In genomic region chr6:136191606-136192005, GRCh38 we compare ENCODE assay signal across 25 cellular contexts.
"Had no signal": no experiment of that assay in that cellular context is flagged by ENCODE, and none has a peak within 500 bp of the region (broad histone marks: within the 10 kb centered on the region; RNA-seq: fewer than 3 reads in every experiment).

No MANE protein-coding gene starts in this region.

- FAIRE-seq: TTC549 had no signal

- H3K27ac ChIP-seq: breast epithelium, SK-N-MC had no signal

- H3K27me3 Mint-ChIP-seq: activated CD8-positive, alpha-beta T cell treated with anti-CD3 and anti-CD28 coated beads for 36 hours; activated naive CD4-positive, alpha-beta T cell treated with anti-CD3 and anti-CD28 coated beads, Interleukin-2, amount 50 U/mL, for 24 hours had no signal

- H3K9me3 ChIP-seq: breast epithelium, MG63 had no signal

- H3K4me3 Mint-ChIP-seq: activated CD4-positive, alpha-beta T cell treated with anti-CD3 and anti-CD28 coated beads for 36 hours; activated CD8-positive, alpha-beta T cell treated with anti-CD3 and anti-CD28 coated beads for 36 hours; activated naive CD4-positive, alpha-beta T cell treated with anti-CD3 and anti-CD28 coated beads, Interleukin-2, amount 50 U/mL, for 24 hours; activated T-cell treated with anti-CD3 and anti-CD28 coated beads, Interleukin-2, amount 50 U/mL, for 72 hours; T-cell had no signal

- H3K27ac Mint-ChIP-seq: activated CD4-positive, alpha-beta T cell treated with anti-CD3 and anti-CD28 coated beads for 36 hours; activated CD8-positive, alpha-beta T cell treated with anti-CD3 and anti-CD28 coated beads for 36 hours; activated T-cell treated with anti-CD3 and anti-CD28 coated beads, Interleukin-2, amount 50 U/mL, for 72 hours; activated T-helper 2 cell treated with anti-CD3 and anti-CD28 coated beads, Interferon-gamma antibody, Interleukin-2, Interleukin-4, amounts not matched to agents 10 μg/mL and 5 μg/mL and 100 μg/mL, durations not matched to agents 14 hours and 24 hours and 36 hours; T-cell had no signal

- H3K27me3 ChIP-seq: breast epithelium, MG63 had no signal

- ATAC-seq: activated CD4-positive, alpha-beta T cell treated with anti-CD3 and anti-CD28 coated beads for 36 hours; activated CD8-positive, alpha-beta T cell treated with anti-CD3 and anti-CD28 coated beads for 36 hours; activated T-cell treated with anti-CD3 and anti-CD28 coated beads, Interleukin-2, amount 50 U/mL, for 72 hours; T-cell had no signal

- DNase-seq: activated CD4-positive, alpha-beta T cell treated with anti-CD3 and anti-CD28 coated beads for 36 hours; activated CD8-positive, alpha-beta memory T cell treated with anti-CD3 and anti-CD28 coated beads, Interleukin-2, amount 50 U/mL, for 4 hours; activated CD8-positive, alpha-beta T cell treated with anti-CD3 and anti-CD28 coated beads for 36 hours; activated naive CD4-positive, alpha-beta T cell; activated T-cell treated with anti-CD3 and anti-CD28 coated beads, Interleukin-2, amount 50 U/mL, for 72 hours; aorta; MG63; MV-4-11; NCI-H1092 treated with DMSO at 0.1 percent for 48 hours; NCI-H1417 treated with DMSO at 0.1 percent for 48 hours; NCI-H1694 treated with DMSO at 0.1 percent for 48 hours; NCI-H2029 treated with DMSO at 0.1 percent for 48 hours; NCI-H345; NCI-H510A; NCI-H526 treated with DMSO at 0.1 percent for 48 hours; NCI-H82; SIG-M5; T-cell; T-helper 2 cell; T1000 had no signal

- H3K36me3 Mint-ChIP-seq: activated naive CD4-positive, alpha-beta T cell treated with anti-CD3 and anti-CD28 coated beads, Interleukin-2, amount 50 U/mL, for 24 hours; T-cell had no signal

- H3K4me1 ChIP-seq: breast epithelium had no signal

- H3K4me1 Mint-ChIP-seq: activated CD4-positive, alpha-beta T cell treated with anti-CD3 and anti-CD28 coated beads for 36 hours; activated naive CD4-positive, alpha-beta T cell treated with anti-CD3 and anti-CD28 coated beads, Interleukin-2, amount 50 U/mL, for 24 hours; T-cell had no signal

- H3K4me3 ChIP-seq: breast epithelium, MG63, SK-N-MC had no signal

- H3K9me3 Mint-ChIP-seq: activated CD8-positive, alpha-beta T cell treated with anti-CD3 and anti-CD28 coated beads for 36 hours; activated naive CD4-positive, alpha-beta T cell treated with anti-CD3 and anti-CD28 coated beads, Interleukin-2, amount 50 U/mL, for 24 hours; activated T-cell treated with anti-CD3 and anti-CD28 coated beads, Interleukin-2, amount 50 U/mL, for 72 hours; activated T-helper 2 cell treated with anti-CD3 and anti-CD28 coated beads, Interferon-gamma antibody, Interleukin-2, Interleukin-4, amounts not matched to agents 10 μg/mL and 5 μg/mL and 100 μg/mL, durations not matched to agents 14 hours and 24 hours and 36 hours; T-cell had no signal

- H3K36me3 ChIP-seq: breast epithelium had no signal
